Comparison of ENCODE assay signal across 36 cellular contexts in genomic region chr2:114111329-114111728, GRCh38.
"Had no signal": no experiment of that assay in that cellular context is flagged by ENCODE, and none has a peak within 500 bp of the region (broad histone marks: within the 10 kb centered on the region; RNA-seq: fewer than 3 reads in every experiment).

No MANE protein-coding gene starts in this region.

- H3K4me3 ChIP-seq: MG63 had no signal

- H3K9me3 ChIP-seq: MG63 had no signal

- H3K36me3 ChIP-seq: MG63 had no signal

- DNase-seq: Karpas-422, Kasumi-1, MG63, MM.1S, NCI-H1048, NCI-H1092, NCI-H1092 treated with DMSO at 0.1 percent for 48 hours, NCI-H1105, NCI-H1105 treated with DMSO at 0.1 percent for 48 hours, NCI-H1417, NCI-H1417 treated with DMSO at 0.1 percent for 48 hours, NCI-H1436, NCI-H1436 treated with DMSO at 0.1 percent for 48 hours, NCI-H146, NCI-H1694, NCI-H1694 treated with DMSO at 0.1 percent for 48 hours, NCI-H187, NCI-H187 treated with DMSO at 0.1 percent for 48 hours, NCI-H1930, NCI-H2029, NCI-H2029 treated with DMSO at 0.1 percent for 48 hours, NCI-H2081, NCI-H2081 treated with DMSO at 0.1 percent for 48 hours, NCI-H2107, NCI-H2171, NCI-H2171 treated with DMSO at 0.1 percent for 48 hours, NCI-H2227 treated with DMSO at 0.1 percent for 48 hours, NCI-H226, NCI-H345, NCI-H446, NCI-H446 treated with DMSO at 0.1 percent for 48 hours, NCI-H510A, NCI-H510A treated with DMSO at 0.1 percent for 48 hours, NCI-H524, NCI-H524 treated with DMSO at 0.1 percent for 48 hours, NCI-H526 had no signal

- H3K27me3 ChIP-seq: MG63 had no signal
